ENCODE assay signal across 1 cellular context in genomic region chr2:124327293-124327692, GRCh38.
TF ChIP-seq lines count a peak whose summit lies in the region.

No MANE protein-coding gene starts in this region.

TF ChIP-seq in WTC11, 78 proteins besides CTCF, POLR2A, EP300 and RAD21 (continued from another document):
- no peak for TF ChIP-seq ZNF396 (CRISPR knock-in tag; IDR thresholded peaks at IDR 0.05; ENCODE audit: borderline replicate concordance)
- no peak for TF ChIP-seq SP1 (CRISPR knock-in tag; conservative IDR thresholded peaks at IDR 0.05)
- no peak for TF ChIP-seq ETV6 (CRISPR knock-in tag; IDR thresholded peaks at IDR 0.05)
- no peak for TF ChIP-seq MAX (CRISPR knock-in tag; IDR thresholded peaks at IDR 0.05)
- no peak for TF ChIP-seq ZNF121 (CRISPR knock-in tag; IDR thresholded peaks at IDR 0.05)
